Comparison of ENCODE assay signal across 8 cellular contexts in genomic region chr6:33248932-33249731, GRCh38. TPM values are rescaled to one million over a fixed set of nuclear protein-coding genes. Genes with fewer than 3 reads are reported as not detected.
DNase-seq lines count a peak whose midpoint lies in the region; ATAC-seq and TF ChIP-seq lines count a peak whose summit lies in the region.

No MANE protein-coding gene starts in this region.

- in situ Hi-C loops in GM23248 (cut with MboI): loop anchor here (10.0 kb wide), 1 partner anchor 234 kb away; no protein-coding TSS in a partner anchor

- intact Hi-C loops in activated T-helper 2 cell treated with anti-CD3 and anti-CD28 coated beads, Interferon-gamma antibody, Interleukin-2, Interleukin-4, amounts not matched to agents 10 μg/mL and 5 μg/mL and 100 μg/mL, durations not matched to agents 14 hours and 24 hours and 36 hours (cut with micrococcal nuclease): loop anchor here (1.0 to 2.0 kb wide), 6 partner anchors 22 to 277 kb away; partner anchors contain the start of gene VPS52

- H3K27ac Mint-ChIP-seq in activated T-helper 2 cell treated with anti-CD3 and anti-CD28 coated beads, Interferon-gamma antibody, Interleukin-2, Interleukin-4, amounts not matched to agents 10 μg/mL and 5 μg/mL and 100 μg/mL, durations not matched to agents 14 hours and 24 hours and 36 hours: peak overlapping the region; percentile 92
- peak overlapping the region; percentile 91 to 99 (median 98) for H3K27ac Mint-ChIP-seq in naive thymus-derived CD8-positive, alpha-beta T cell

- H3K79me2 ChIP-seq in DOHH2 (ENCODE audit: control insufficient read depth, low read length): peaks cover 8% of the 10 kb centered on the region
- H3K79me2 ChIP-seq in GM23248 (ENCODE audit: insufficient read depth): peaks cover 14% of the 10 kb centered on the region

- H3K27ac ChIP-seq in DOHH2 (ENCODE audit: low read depth, low read length): peak overlapping the region; percentile 63
- peak overlapping the region; percentile 98 for H3K27ac ChIP-seq in GM23248

- peak overlapping the region; percentile 95 for H3K9ac ChIP-seq in GM23248

- peaks cover 8% of the 10 kb centered on the region for H3F3A ChIP-seq in DOHH2 (ENCODE audit: control insufficient read depth, insufficient read depth)
- peaks cover 36% of the 10 kb centered on the region for H3F3A ChIP-seq in GM23248 (ENCODE audit: insufficient read depth)

- peak overlapping the region; percentile 73 for H3K4me3 ChIP-seq in DOHH2 (ENCODE audit: low read length)
- peak overlapping the region; percentile 78 for H3K4me3 ChIP-seq in GM23248
- peak overlapping the region; percentile 71 for H3K4me3 ChIP-seq in fibroblast of mammary gland (ENCODE audit: control insufficient read depth, low read depth, low read length)

- H3K9me3 Mint-ChIP-seq in activated T-helper 2 cell treated with anti-CD3 and anti-CD28 coated beads, Interferon-gamma antibody, Interleukin-2, Interleukin-4, amounts not matched to agents 10 μg/mL and 5 μg/mL and 100 μg/mL, durations not matched to agents 14 hours and 24 hours and 36 hours: no peaks in the 10 kb centered on the region
- no peaks in the 10 kb centered on the region for H3K9me3 Mint-ChIP-seq in naive thymus-derived CD8-positive, alpha-beta T cell

- H3K9me3 ChIP-seq in DOHH2 (ENCODE audit: control insufficient read depth, insufficient read depth, low read length) (no peaks in the 10 kb centered on the region), GM23248 (ENCODE audit: low read depth) (no peaks in the 10 kb centered on the region)

- H3K27me3 Mint-ChIP-seq in activated T-helper 2 cell treated with anti-CD3 and anti-CD28 coated beads, Interferon-gamma antibody, Interleukin-2, Interleukin-4, amounts not matched to agents 10 μg/mL and 5 μg/mL and 100 μg/mL, durations not matched to agents 14 hours and 24 hours and 36 hours (ENCODE audit: low read depth): no peaks in the 10 kb centered on the region
- no peaks in the 10 kb centered on the region for H3K27me3 Mint-ChIP-seq in naive thymus-derived CD8-positive, alpha-beta T cell

- peaks cover 32% of the 10 kb centered on the region for H3K4me1 Mint-ChIP-seq in activated T-helper 2 cell treated with anti-CD3 and anti-CD28 coated beads, Interferon-gamma antibody, Interleukin-2, Interleukin-4, amounts not matched to agents 10 μg/mL and 5 μg/mL and 100 μg/mL, durations not matched to agents 14 hours and 24 hours and 36 hours (ENCODE audit: low read depth)
- peaks cover 22 to 41% (median 38%) of the 10 kb centered on the region in 4 donors for H3K4me1 Mint-ChIP-seq in naive thymus-derived CD8-positive, alpha-beta T cell

- H3K4me2 ChIP-seq in DOHH2 (ENCODE audit: low read length) (peak overlapping the region; percentile 92), GM23248 (ENCODE audit: unreplicated experiment) (peak overlapping the region; percentile 98)

- H3K9me2 ChIP-seq in DOHH2 (replicated peaks; ENCODE audit: control insufficient read depth, low read length): no peaks in the 10 kb centered on the region
- no peaks in the 10 kb centered on the region for H3K9me2 ChIP-seq in GM23248 (ENCODE audit: insufficient read depth)

- H3K4me1 ChIP-seq in DOHH2 (ENCODE audit: control insufficient read depth, low read length) (peaks cover 23% of the 10 kb centered on the region), GM23248 (ENCODE audit: insufficient read depth) (peaks cover 45% of the 10 kb centered on the region)

- 1 to 2% methylated on average over 57 to 58 of the region's 58 CpGs for WGBS in GM23248 (ENCODE audit: low coverage in 1 of 2, low lambda C conversion rate in 2 of 2, missing lambda C conversion rate in 2 of 2), 2 experiments

- H4K20me1 ChIP-seq in DOHH2 (ENCODE audit: control insufficient read depth, insufficient read depth, low read depth, low read length) (no peaks in the 10 kb centered on the region), GM23248 (ENCODE audit: insufficient read depth) (no peaks in the 10 kb centered on the region)

- peak; percentile 86 to 89 for ATAC-seq in naive thymus-derived CD8-positive, alpha-beta T cell

- peaks cover 14% of the 10 kb centered on the region for H3K36me3 ChIP-seq in DOHH2 (ENCODE audit: control insufficient read depth, low read length)
- H3K36me3 ChIP-seq in GM23248 (ENCODE audit: low read depth): no peaks in the 10 kb centered on the region

- POLR2A ChIA-PET in naive thymus-derived CD8-positive, alpha-beta T cell (lab: Charles Lee): interaction anchor here (0.5 to 5.4 kb wide), 41 partner anchors 10 to 410 kb away, joined by 3 to 84 read pairs (median 6); partner anchors contain the start of genes B3GALT4, BRD2, COL11A2 and HLA-DPA1

- H2AFZ ChIP-seq in GM23248: peak overlapping the region; percentile 81

- DNase-seq in GM23248 (peak; percentile 100), Kasumi-1 (lab: John Stamatoyannopoulos, UW) (peak; percentile 99), RPMI7951 (ENCODE audit: low read depth) (peak; percentile 100), fibroblast of mammary gland (ENCODE audit: low read depth) (peak; percentile 99)
- peak; percentile 97 for DNase-seq in activated T-helper 2 cell treated with anti-CD3 and anti-CD28 coated beads, Interferon-gamma antibody, Interleukin-2, Interleukin-4, amounts not matched to agents 10 μg/mL and 5 μg/mL and 100 μg/mL, durations not matched to agents 14 hours and 24 hours and 36 hours (ENCODE audit: low spot score)
- DNase-seq in naive thymus-derived CD8-positive, alpha-beta T cell: peak; percentile 87 to 98 (median 95)
- peak; percentile 92 to 98 (median 95) for DNase-seq in stimulated activated naive CD4-positive, alpha-beta T cell (lab: John Stamatoyannopoulos, UW)

- H3K27me3 ChIP-seq in DOHH2 (ENCODE audit: control insufficient read depth, low read length) (no peaks in the 10 kb centered on the region), GM23248 (replicated peaks; ENCODE audit: insufficient read depth) (no peaks in the 10 kb centered on the region)

- H3K4me3 Mint-ChIP-seq in activated T-helper 2 cell treated with anti-CD3 and anti-CD28 coated beads, Interferon-gamma antibody, Interleukin-2, Interleukin-4, amounts not matched to agents 10 μg/mL and 5 μg/mL and 100 μg/mL, durations not matched to agents 14 hours and 24 hours and 36 hours (ENCODE audit: low read depth): peak overlapping the region; percentile 88
- H3K4me3 Mint-ChIP-seq in naive thymus-derived CD8-positive, alpha-beta T cell: peak overlapping the region; percentile 83 to 94 (median 90)

- peaks cover 33% of the 10 kb centered on the region for H3K36me3 Mint-ChIP-seq in activated T-helper 2 cell treated with anti-CD3 and anti-CD28 coated beads, Interferon-gamma antibody, Interleukin-2, Interleukin-4, amounts not matched to agents 10 μg/mL and 5 μg/mL and 100 μg/mL, durations not matched to agents 14 hours and 24 hours and 36 hours (ENCODE audit: low read depth)
- H3K36me3 Mint-ChIP-seq in naive thymus-derived CD8-positive, alpha-beta T cell: peaks cover 0 to 29% (median 0%) of the 10 kb centered on the region in 3 donors

- TF ChIP-seq CTCF in DOHH2 (IDR thresholded peaks at IDR 0.05; ENCODE audit: low read depth, low read length, poor library complexity, severe bottlenecking): no peak
- no peak for TF ChIP-seq CTCF in fibroblast of mammary gland (conservative IDR thresholded peaks at IDR 0.05; ENCODE audit: control insufficient read depth, insufficient read depth, low read depth, low read length)

RNA-seq across cellular contexts. Expression of gene VPS52, which starts 22.5 kb away (rescaled TPM):
- total RNA-seq in GM23248 (2014; rRNA removed; shearing (Covaris generic)): 32.3 and 38.8 TPM in 2 replicates
- 33.9 and 35.3 TPM in 2 replicates for polyA plus RNA-seq in GM23248 (2016; fragmentation: Nextera tagmentation; extraction: Ambion mirVana)
- total RNA-seq in RPMI7951 (2014; rRNA removed; shearing (Covaris generic)): 30.7 and 43.1 TPM in 2 replicates
- 53.4 and 56.7 TPM in 2 replicates for total RNA-seq in activated T-helper 2 cell treated with anti-CD3 and anti-CD28 coated beads, Interferon-gamma antibody, Interleukin-2, Interleukin-4, amounts not matched to agents 10 μg/mL and 5 μg/mL and 100 μg/mL, durations not matched to agents 14 hours and 24 hours and 36 hours
- 100 to 1,000 TPM; 116 TPM for total RNA-seq in naive thymus-derived CD8-positive, alpha-beta T cell
- polyA plus RNA-seq in naive thymus-derived CD8-positive, alpha-beta T cell: 10 to 100 TPM in 2 of 3 donors, 1 to 10 TPM in 1; 9.3 to 19.3 (median 15.2) TPM

RNA-seq across cellular contexts. Expression of gene RPS18, which starts 22.7 kb away (rescaled TPM):
- 2,521 and 3,021 TPM in 2 replicates for total RNA-seq in GM23248 (2014; rRNA removed; shearing (Covaris generic))
- 1,848 and 1,924 TPM in 2 replicates for polyA plus RNA-seq in GM23248 (2016; fragmentation: Nextera tagmentation; extraction: Ambion mirVana)
- total RNA-seq in RPMI7951 (2014; rRNA removed; shearing (Covaris generic)): 3,254 and 3,442 TPM in 2 replicates
- total RNA-seq in activated T-helper 2 cell treated with anti-CD3 and anti-CD28 coated beads, Interferon-gamma antibody, Interleukin-2, Interleukin-4, amounts not matched to agents 10 μg/mL and 5 μg/mL and 100 μg/mL, durations not matched to agents 14 hours and 24 hours and 36 hours: 3,099 and 3,143 TPM in 2 replicates
- total RNA-seq in naive thymus-derived CD8-positive, alpha-beta T cell: 1,000 to 10,000 TPM; 4,620 to 4,686 TPM
- over 10,000 TPM in 2 of 3 donors, 1,000 to 10,000 TPM in 1; 9,896 to 11,320 (median 11,293) TPM for polyA plus RNA-seq in naive thymus-derived CD8-positive, alpha-beta T cell

RNA-seq across cellular contexts. Expression of gene B3GALT4, which starts 27.8 kb away (rescaled TPM):
- total RNA-seq in GM23248 (2014; rRNA removed; shearing (Covaris generic)): 2.6 and 2.7 TPM in 2 replicates
- 2.4 and 2.7 TPM in 2 replicates for polyA plus RNA-seq in GM23248 (2016; fragmentation: Nextera tagmentation; extraction: Ambion mirVana)
- total RNA-seq in RPMI7951 (2014; rRNA removed; shearing (Covaris generic)): 2.0 TPM in 2 replicates
- 5.1 and 6.5 TPM in 2 replicates for total RNA-seq in activated T-helper 2 cell treated with anti-CD3 and anti-CD28 coated beads, Interferon-gamma antibody, Interleukin-2, Interleukin-4, amounts not matched to agents 10 μg/mL and 5 μg/mL and 100 μg/mL, durations not matched to agents 14 hours and 24 hours and 36 hours
- 10 to 100 TPM; 37.8 to 41.9 TPM for total RNA-seq in naive thymus-derived CD8-positive, alpha-beta T cell
- polyA plus RNA-seq in naive thymus-derived CD8-positive, alpha-beta T cell: 10 to 100 TPM; 14.5 to 20.4 (median 18.7) TPM

RNA-seq across cellular contexts. Expression of gene WDR46, which starts 39.9 kb away (rescaled TPM):
- 64.4 and 81.9 TPM in 2 replicates for total RNA-seq in GM23248 (2014; rRNA removed; shearing (Covaris generic))
- 79.4 and 90.9 TPM in 2 replicates for polyA plus RNA-seq in GM23248 (2016; fragmentation: Nextera tagmentation; extraction: Ambion mirVana)
- 106 and 109 TPM in 2 replicates for total RNA-seq in RPMI7951 (2014; rRNA removed; shearing (Covaris generic))
- 87.3 and 98.3 TPM in 2 replicates for total RNA-seq in activated T-helper 2 cell treated with anti-CD3 and anti-CD28 coated beads, Interferon-gamma antibody, Interleukin-2, Interleukin-4, amounts not matched to agents 10 μg/mL and 5 μg/mL and 100 μg/mL, durations not matched to agents 14 hours and 24 hours and 36 hours
- 10 to 100 TPM; 53.3 to 59.0 TPM for total RNA-seq in naive thymus-derived CD8-positive, alpha-beta T cell
- 10 to 100 TPM; 71.3 to 83.7 (median 74.1) TPM for polyA plus RNA-seq in naive thymus-derived CD8-positive, alpha-beta T cell

RNA-seq across cellular contexts. Expression of gene PFDN6, which starts 40.3 kb away (rescaled TPM):
- total RNA-seq in GM23248 (2014; rRNA removed; shearing (Covaris generic)): 31.9 and 38.7 TPM in 2 replicates
- 7.9 and 9.1 TPM in 2 replicates for polyA plus RNA-seq in GM23248 (2016; fragmentation: Nextera tagmentation; extraction: Ambion mirVana)
- 76.7 and 134 TPM in 2 replicates for total RNA-seq in RPMI7951 (2014; rRNA removed; shearing (Covaris generic))
- total RNA-seq in activated T-helper 2 cell treated with anti-CD3 and anti-CD28 coated beads, Interferon-gamma antibody, Interleukin-2, Interleukin-4, amounts not matched to agents 10 μg/mL and 5 μg/mL and 100 μg/mL, durations not matched to agents 14 hours and 24 hours and 36 hours: 104 and 117 TPM in 2 replicates
- 10 to 100 TPM; 30.4 to 36.6 TPM for total RNA-seq in naive thymus-derived CD8-positive, alpha-beta T cell
- 10 to 100 TPM; 33.4 to 38.2 (median 35.5) TPM for polyA plus RNA-seq in naive thymus-derived CD8-positive, alpha-beta T cell

Comparison
In these comparisons a context has a peak if more than half of its experiments do, and no peak if none do; other contexts are left out.
1. Peak in every context shown above with its lines: DNase-seq, ATAC-seq, H3K4me3 ChIP-seq and H3K27ac ChIP-seq.